8 cellular contexts compared by ENCODE assay signal in genomic region chr3:156826896-156827882, GRCh38. TPM values are rescaled to one million over a fixed set of nuclear protein-coding genes. Genes with fewer than 3 reads are reported as not detected.
A peak's percentile ranks its signal among the peaks of the same experiment; 100 is the strongest.
DNase-seq lines count a peak whose midpoint lies in the region; ATAC-seq and TF ChIP-seq lines count a peak whose summit lies in the region.

No MANE protein-coding gene starts in this region.

- peak overlapping the region; percentile 83 for H3K9ac ChIP-seq in OCI-LY3 (ENCODE audit: low read length)
- peak overlapping the region; percentile 70 for H3K9ac ChIP-seq in endocrine pancreas (ENCODE audit: control insufficient read depth, insufficient read depth, low read length)

- peaks cover 17% of the 10 kb centered on the region for H3K4me1 Mint-ChIP-seq in activated CD4-positive, alpha-beta T cell treated with anti-CD3 and anti-CD28 coated beads for 36 hours

- POLR2A ChIA-PET in activated CD4-positive, alpha-beta T cell treated with anti-CD3 and anti-CD28 coated beads for 36 hours (lab: Charles Lee), result no interaction called here

- H2AFZ ChIP-seq in OCI-LY3 (ENCODE audit: low read depth, low read length) (peak overlapping the region; percentile 89), neuron (ENCODE audit: low read depth, low read length) (no peak overlapping the region)

- H3K9me3 Mint-ChIP-seq in activated CD4-positive, alpha-beta T cell treated with anti-CD3 and anti-CD28 coated beads for 36 hours (ENCODE audit: low read depth), result no peaks in the 10 kb centered on the region

- peak overlapping the region; percentile 60 for H3K27ac ChIP-seq in OCI-LY3 (ENCODE audit: low read length)

- H3K27me3 ChIP-seq in OCI-LY3 (ENCODE audit: low read depth, low read length) (no peaks in the 10 kb centered on the region), endocrine pancreas (ENCODE audit: control insufficient read depth, insufficient read depth, low read length) (no peaks in the 10 kb centered on the region), neuron (ENCODE audit: insufficient read depth, low read length) (no peaks in the 10 kb centered on the region)

- peaks cover 15% of the 10 kb centered on the region for H3K4me1 ChIP-seq in OCI-LY3 (ENCODE audit: low read length)
- peaks cover 10% of the 10 kb centered on the region for H3K4me1 ChIP-seq in endocrine pancreas (ENCODE audit: control insufficient read depth, insufficient read depth, low read length)
- no peaks in the 10 kb centered on the region for H3K4me1 ChIP-seq in neuron (ENCODE audit: insufficient read depth, low read length)

- no peak for TF ChIP-seq CTCF in OCI-LY3 (IDR thresholded peaks at IDR 0.05; ENCODE audit: low read depth, low read length)

- H3K27me3 Mint-ChIP-seq in activated CD4-positive, alpha-beta T cell treated with anti-CD3 and anti-CD28 coated beads for 36 hours, result no peaks in the 10 kb centered on the region

- peak overlapping the region; percentile 95 for H3K27ac Mint-ChIP-seq in activated CD4-positive, alpha-beta T cell treated with anti-CD3 and anti-CD28 coated beads for 36 hours

- CTCF ChIA-PET in activated CD4-positive, alpha-beta T cell treated with anti-CD3 and anti-CD28 coated beads for 36 hours (lab: Charles Lee), result interaction anchor here (1.1 kb wide), 2 partner anchors 12 to 310 kb away, joined by 3 to 4 read pairs; no protein-coding TSS in a partner anchor

- no peaks in the 10 kb centered on the region for H4K20me1 ChIP-seq in OCI-LY3 (ENCODE audit: insufficient read depth, low read length)

- DNase-seq in activated CD4-positive, alpha-beta T cell treated with anti-CD3 and anti-CD28 coated beads for 36 hours, result no peak
- no peak for DNase-seq in activated CD4-positive, alpha-beta T cell treated with anti-CD3 and anti-CD28 coated beads for 4 hours
- DNase-seq in activated CD4-positive, CD25-positive, alpha-beta regulatory T cell treated with anti-CD3 and anti-CD28 coated beads, Interleukin-2, amount 50 U/mL, for 72 hours, result no peak
- no peak for DNase-seq in stimulated activated CD4-positive, alpha-beta T cell treated with anti-CD3 and anti-CD28 coated beads, Interleukin-4, amount 100 ng/mL, for 1 hour

- H3K36me3 ChIP-seq in OCI-LY3 (replicated peaks; ENCODE audit: low read depth, low read length) (no peaks in the 10 kb centered on the region), endocrine pancreas (ENCODE audit: control insufficient read depth, insufficient read depth, low read length) (no peaks in the 10 kb centered on the region), neuron (ENCODE audit: insufficient read depth, low read length) (no peaks in the 10 kb centered on the region)

- no peak for ATAC-seq in activated CD4-positive, alpha-beta T cell treated with anti-CD3 and anti-CD28 coated beads for 36 hours
- no peak for ATAC-seq in GM21360 (IDR thresholded peaks at IDR 0.05; ENCODE audit: unreplicated experiment)

- intact Hi-C loops in activated CD4-positive, alpha-beta T cell treated with anti-CD3 and anti-CD28 coated beads for 36 hours (cut with DNase I, micrococcal nuclease), result loop anchor here (1.0 to 2.0 kb wide), 4 partner anchors 10 to 342 kb away; partner anchors contain the start of genes SSR3 (in 1 of the 2) and TIPARP (in 1 of the 2)

- peak overlapping the region; percentile 82 for H3K4me3 Mint-ChIP-seq in activated CD4-positive, alpha-beta T cell treated with anti-CD3 and anti-CD28 coated beads for 36 hours

- peak overlapping the region; percentile 84 for H3K4me3 ChIP-seq in OCI-LY3 (ENCODE audit: low read length)
- H3K4me3 ChIP-seq in endocrine pancreas (ENCODE audit: control insufficient read depth, insufficient read depth, low read length), result peak overlapping the region; percentile 90
- H3K4me3 ChIP-seq in neuron (ENCODE audit: low read length), result peak overlapping the region; percentile 56

- H3K9me3 ChIP-seq in OCI-LY3 (ENCODE audit: insufficient read depth, low read length) (no peaks in the 10 kb centered on the region), endocrine pancreas (ENCODE audit: control insufficient read depth, low read length) (no peaks in the 10 kb centered on the region), neuron (ENCODE audit: low read length) (no peaks in the 10 kb centered on the region)

- H3K4me2 ChIP-seq in OCI-LY3 (ENCODE audit: low read length), result peak overlapping the region; percentile 76

- H3K36me3 Mint-ChIP-seq in activated CD4-positive, alpha-beta T cell treated with anti-CD3 and anti-CD28 coated beads for 36 hours (ENCODE audit: low read depth), result peaks cover 2% of the 10 kb centered on the region

- H3K79me2 ChIP-seq in OCI-LY3 (ENCODE audit: low read length), result no peaks in the 10 kb centered on the region

RNA-seq across cellular contexts. Expression of gene LEKR1, which starts 1.0 kb away (rescaled TPM):
- under 1 TPM; 0.37 to 0.53 TPM for total RNA-seq in activated CD4-positive, alpha-beta T cell treated with anti-CD3 and anti-CD28 coated beads for 36 hours
